Comparison of ENCODE assay signal across 1 cellular context in the genomic region with DNA sequence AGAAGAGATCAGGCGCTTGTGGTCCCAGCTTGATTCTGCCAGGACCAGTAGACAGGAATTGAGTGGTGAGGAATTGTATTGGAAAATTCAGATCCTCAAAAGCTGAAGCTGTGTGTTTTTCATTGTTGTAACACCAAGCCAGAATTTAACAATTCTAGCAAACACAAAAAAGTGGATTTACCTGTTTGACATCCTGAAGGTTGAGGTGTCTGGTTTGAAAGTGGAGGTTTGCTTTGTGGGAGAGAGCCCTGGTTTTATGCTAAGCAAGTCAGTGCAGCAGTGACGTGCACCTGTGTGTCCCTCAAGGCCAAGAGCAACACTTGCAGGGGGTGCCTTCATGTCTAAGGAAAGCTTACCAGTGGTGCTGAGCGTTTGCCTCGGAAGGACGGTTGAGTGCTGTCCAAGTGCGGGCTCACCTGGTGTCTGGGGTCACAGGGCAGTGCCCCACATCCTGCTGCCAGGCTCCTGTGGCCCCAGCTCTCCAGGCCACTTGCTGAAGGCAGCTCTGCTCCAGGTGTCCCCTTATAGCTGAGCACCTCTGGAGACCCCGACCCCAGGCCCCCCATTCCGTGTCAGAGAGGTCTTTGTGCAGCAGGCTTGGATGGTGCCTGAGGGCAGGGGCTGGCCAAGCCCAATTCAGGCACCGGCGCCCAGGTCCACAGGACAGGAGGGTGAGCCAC.
A peak's percentile ranks its signal among the peaks of the same experiment; 100 is the strongest.
TF ChIP-seq lines count a peak whose summit lies in the region.

No MANE protein-coding gene starts in this region.

TF ChIP-seq in K562, 482 proteins besides CTCF, POLR2A, EP300 and RAD21:
- TF ChIP-seq POLR2G (IDR thresholded peaks at IDR 0.05; ENCODE audit: low read depth, low read length) (0 out of 2 replicates have a peak, but pooled peaks have one; percentile 10), PRPF4 (IDR thresholded peaks at IDR 0.05; ENCODE audit: insufficient read depth, low read depth, low read length, poor library complexity, severe bottlenecking) (no peak)
